Comparison of ENCODE assay signal across 8 cellular contexts in the genomic region with DNA sequence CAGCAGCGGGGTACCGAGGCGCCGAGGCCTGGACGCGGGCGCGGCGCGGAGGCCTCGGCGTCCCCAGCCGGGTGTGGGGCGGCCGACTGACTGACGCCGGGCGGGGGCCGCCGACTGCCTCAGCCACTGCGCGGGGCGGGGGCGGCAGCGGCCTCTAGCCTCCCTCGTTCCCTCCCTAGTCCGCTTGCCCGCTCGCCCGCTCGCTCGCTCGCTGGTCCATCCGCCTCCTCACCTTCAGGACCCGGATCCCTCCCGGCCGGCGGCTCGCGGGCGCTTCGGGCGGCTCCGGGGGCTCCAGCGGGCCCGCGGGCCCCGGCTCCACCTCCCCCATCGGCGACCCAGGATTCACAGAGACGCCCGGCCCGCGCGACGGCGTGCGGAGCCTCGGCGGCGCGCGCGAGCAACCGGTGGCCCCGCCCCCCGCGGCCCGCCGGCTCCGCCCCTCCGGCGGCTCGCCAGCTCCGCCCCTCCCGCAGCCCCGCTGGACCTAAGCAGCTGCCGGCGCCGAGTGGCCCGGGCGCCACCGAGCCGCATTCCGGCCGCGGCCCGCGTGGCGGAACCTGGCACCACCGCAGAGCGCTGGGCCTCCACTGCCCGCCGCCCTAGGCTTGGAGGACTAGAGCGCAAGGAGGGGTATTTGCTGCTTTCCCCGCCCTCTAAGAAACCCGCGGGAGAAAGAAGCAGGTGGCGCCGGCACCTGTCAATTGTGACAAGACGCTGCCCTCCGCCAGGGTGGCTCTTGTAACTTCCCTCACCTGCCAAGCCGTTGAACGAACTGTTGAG. TPM values are rescaled to one million over a fixed set of nuclear protein-coding genes. Genes with fewer than 3 reads are reported as not detected.
A peak's percentile ranks its signal among the peaks of the same experiment; 100 is the strongest.
DNase-seq lines count a peak whose midpoint lies in the region; ATAC-seq lines count a peak whose summit lies in the region.

No MANE protein-coding gene starts in this region.

- H3K4me1 Mint-ChIP-seq in activated CD4-positive, alpha-beta memory T cell treated with anti-CD3 and anti-CD28 coated beads, Interleukin-2, amount 10 ng/mL, durations not matched to agents 7 days and 5 days: peaks cover 20% of the 10 kb centered on the region

- H3K4me3 Mint-ChIP-seq in activated CD4-positive, alpha-beta memory T cell treated with anti-CD3 and anti-CD28 coated beads, Interleukin-2, amount 10 ng/mL, durations not matched to agents 7 days and 5 days: peak overlapping the region; percentile 73

- CTCF ChIA-PET in activated CD4-positive, alpha-beta memory T cell treated with anti-CD3 and anti-CD28 coated beads, Interleukin-2, amount 10 ng/mL, durations not matched to agents 7 days and 5 days (lab: Charles Lee): no interaction called here

- peaks cover 10% of the 10 kb centered on the region for H3K27me3 Mint-ChIP-seq in activated CD4-positive, alpha-beta memory T cell treated with anti-CD3 and anti-CD28 coated beads, Interleukin-2, amount 10 ng/mL, durations not matched to agents 7 days and 5 days

- no peak overlapping the region for H3K27ac Mint-ChIP-seq in activated CD4-positive, alpha-beta memory T cell treated with anti-CD3 and anti-CD28 coated beads, Interleukin-2, amount 10 ng/mL, durations not matched to agents 7 days and 5 days

- 0% methylated on average over 104 of the region's 104 CpGs for WGBS in ectodermal cell, 2 experiments

- DNase-seq in Ammon's horn (ENCODE audit: low spot score) (peak; percentile 84), NCI-H526 treated with DMSO at 0.1 percent for 48 hours (lab: John Stamatoyannopoulos, UW) (peak; percentile 76), medulla oblongata (ENCODE audit: extremely low spot score) (peak; percentile 83)
- peak; percentile 80 for DNase-seq in activated CD4-positive, alpha-beta memory T cell treated with anti-CD3 and anti-CD28 coated beads, Interleukin-2, amount 10 ng/mL, durations not matched to agents 7 days and 5 days
- peak; percentile 53 to 75 (median 59) for DNase-seq in stimulated activated CD4-positive, alpha-beta T cell treated with anti-CD3 and anti-CD28 coated beads, TNF-alpha, amount 100 ng/mL, for 48 hours (ENCODE audit: low read depth in 3 of 3)

- H3K4me3 ChIP-seq in ectodermal cell (ENCODE audit: insufficient read depth, low read depth, low read length): peak overlapping the region; percentile 82

- ATAC-seq in GM18870 (IDR thresholded peaks at IDR 0.05; ENCODE audit: unreplicated experiment) (peak; percentile 56), HG03108 (IDR thresholded peaks at IDR 0.05; ENCODE audit: unreplicated experiment) (peak; percentile 74)

- no peaks in the 10 kb centered on the region for H3K9me3 ChIP-seq in ectodermal cell (ENCODE audit: control insufficient read depth, low read length)

- POLR2A ChIA-PET in activated CD4-positive, alpha-beta memory T cell treated with anti-CD3 and anti-CD28 coated beads, Interleukin-2, amount 10 ng/mL, durations not matched to agents 7 days and 5 days (lab: Charles Lee): interaction anchor here (0.7 to 1.0 kb wide), 2 partner anchors 59 to 85 kb away, joined by 3 to 5 read pairs; a partner anchor contains a TSS

- peak overlapping the region; percentile 83 for H3K27ac ChIP-seq in ectodermal cell (ENCODE audit: insufficient read depth, low read depth, low read length, poor library complexity, severe bottlenecking)

- peaks cover 15% of the 10 kb centered on the region for H3K4me1 ChIP-seq in ectodermal cell (ENCODE audit: control insufficient read depth, insufficient read depth, low read length)

- peaks cover 21% of the 10 kb centered on the region for H3K27me3 ChIP-seq in ectodermal cell (ENCODE audit: control insufficient read depth, insufficient read depth, low read length, poor library complexity, severe bottlenecking)

- H3K36me3 Mint-ChIP-seq in activated CD4-positive, alpha-beta memory T cell treated with anti-CD3 and anti-CD28 coated beads, Interleukin-2, amount 10 ng/mL, durations not matched to agents 7 days and 5 days (ENCODE audit: low read depth): peaks cover 2% of the 10 kb centered on the region

- no peaks in the 10 kb centered on the region for H3K9me3 Mint-ChIP-seq in activated CD4-positive, alpha-beta memory T cell treated with anti-CD3 and anti-CD28 coated beads, Interleukin-2, amount 10 ng/mL, durations not matched to agents 7 days and 5 days

- no peaks in the 10 kb centered on the region for H3K36me3 ChIP-seq in ectodermal cell (ENCODE audit: control insufficient read depth, insufficient read depth, low read length)

RNA-seq across cellular contexts. Expression of a gene that starts 0.8 kb away (rescaled TPM):
- total RNA-seq in activated CD4-positive, alpha-beta memory T cell treated with anti-CD3 and anti-CD28 coated beads, Interleukin-2, amount 10 ng/mL, durations not matched to agents 7 days and 5 days: 1 to 10 TPM; 7.4 TPM
- 11.4 TPM for polyA plus RNA-seq in ectodermal cell (2013, experiment 1 of 4)
- 11.6 TPM for polyA plus RNA-seq in ectodermal cell (2013, experiment 2 of 4)
- 9.7 TPM for polyA plus RNA-seq in ectodermal cell (2013, experiment 3 of 4)
- polyA plus RNA-seq in ectodermal cell (2013, experiment 4 of 4): 11.3 TPM

Comparison
In these comparisons a context has a peak if more than half of its experiments do, and no peak if none do; other contexts are left out.
1. Peak in every context shown above with its lines: DNase-seq, ATAC-seq, H3K4me3 ChIP-seq and H3K27ac ChIP-seq.